Comparison of ENCODE assay signal across 8 cellular contexts in the genomic region with DNA sequence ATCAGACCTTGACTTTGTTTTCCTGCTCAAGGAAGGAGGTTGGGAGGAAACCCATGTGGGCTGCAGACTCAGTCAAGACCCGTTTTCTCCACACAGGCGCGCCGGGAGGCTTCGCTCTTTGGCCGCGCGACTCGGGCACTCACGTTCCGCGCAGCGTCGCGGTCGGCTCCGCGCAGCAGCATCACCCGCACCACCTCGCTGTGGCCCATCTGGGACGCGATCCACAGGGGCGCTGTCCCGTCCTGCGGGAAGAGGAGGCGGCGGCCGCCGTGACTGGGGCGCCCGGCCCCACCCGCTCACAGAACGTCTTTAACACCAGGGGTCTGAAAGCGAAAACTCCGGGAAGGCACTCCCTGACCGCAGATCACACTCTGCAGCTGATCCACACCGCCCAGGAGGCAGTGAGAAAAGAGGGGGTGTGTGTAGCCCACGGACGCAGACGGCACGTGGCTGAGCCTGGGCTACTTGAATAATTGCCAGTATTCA. TPM values are rescaled to one million over a fixed set of nuclear protein-coding genes. Genes with fewer than 3 reads are reported as not detected.
DNase-seq lines count a peak whose midpoint lies in the region; ATAC-seq, FAIRE-seq and TF ChIP-seq lines count a peak whose summit lies in the region.

No MANE protein-coding gene starts in this region.

- DNase-seq in astrocyte (ENCODE audit: low read depth), result peak; percentile 30
- DNase-seq in kidney epithelial cell (ENCODE audit: low read depth), result no peak
- no peak for DNase-seq in SIG-M5 (lab: John Stamatoyannopoulos, UW)

- no peak overlapping the region for H3K27ac Mint-ChIP-seq in astrocyte (ENCODE audit: unreplicated experiment)
- H3K27ac Mint-ChIP-seq in stimulated activated naive CD8-positive, alpha-beta T cell treated with anti-CD3 and anti-CD28 coated beads, Interleukin-15, Interleukin-2, amounts not matched to agents 100 ng/mL and 50 ng/mL, for 24 hours, result no peak overlapping the region

- TF ChIP-seq CTCF in astrocyte (IDR thresholded peaks at IDR 0.05; ENCODE audit: insufficient read depth, low read depth, low read length) (no peak), kidney epithelial cell (IDR thresholded peaks at IDR 0.05; ENCODE audit: insufficient read depth, low read length, poor library complexity, severe bottlenecking) (no peak)

- peak overlapping the region; percentile 93 for H2AFZ ChIP-seq in astrocyte (ENCODE audit: low read depth, low read length)

- H3K4me2 ChIP-seq in astrocyte (ENCODE audit: low read length), result peak overlapping the region; percentile 87

- peaks cover 3% of the 10 kb centered on the region for H3K9me3 Mint-ChIP-seq in astrocyte (ENCODE audit: unreplicated experiment)
- H3K9me3 Mint-ChIP-seq in stimulated activated naive CD8-positive, alpha-beta T cell treated with anti-CD3 and anti-CD28 coated beads, Interleukin-15, Interleukin-2, amounts not matched to agents 100 ng/mL and 50 ng/mL, for 24 hours, result no peaks in the 10 kb centered on the region

- H3K9me3 ChIP-seq in astrocyte (ENCODE audit: insufficient read depth, low read depth, low read length), result no peaks in the 10 kb centered on the region

- no peaks in the 10 kb centered on the region for H3K36me3 Mint-ChIP-seq in astrocyte (ENCODE audit: low read depth, unreplicated experiment)
- no peaks in the 10 kb centered on the region for H3K36me3 Mint-ChIP-seq in stimulated activated naive CD8-positive, alpha-beta T cell treated with anti-CD3 and anti-CD28 coated beads, Interleukin-15, Interleukin-2, amounts not matched to agents 100 ng/mL and 50 ng/mL, for 24 hours (ENCODE audit: low read depth)

- H3K27ac ChIP-seq in astrocyte (ENCODE audit: low read depth, low read length), result no peak overlapping the region

- H3K4me1 ChIP-seq in astrocyte (ENCODE audit: insufficient read depth, low read length), result peaks cover 7% of the 10 kb centered on the region

- no peak for FAIRE-seq in astrocyte (lab: Jason Lieb, UNC)

- H3K27me3 Mint-ChIP-seq in astrocyte (ENCODE audit: low read depth, unreplicated experiment), result peaks cover 45% of the 10 kb centered on the region
- H3K27me3 Mint-ChIP-seq in stimulated activated naive CD8-positive, alpha-beta T cell treated with anti-CD3 and anti-CD28 coated beads, Interleukin-15, Interleukin-2, amounts not matched to agents 100 ng/mL and 50 ng/mL, for 24 hours, result peaks cover 39% of the 10 kb centered on the region

- no peaks in the 10 kb centered on the region for H4K20me1 ChIP-seq in astrocyte (ENCODE audit: insufficient read depth, low read length)

- ATAC-seq in HG02798 (IDR thresholded peaks at IDR 0.05; ENCODE audit: poor library complexity, unreplicated experiment) (peak; percentile 13), GM18870 (IDR thresholded peaks at IDR 0.05; ENCODE audit: unreplicated experiment) (no peak), HG03457 (IDR thresholded peaks at IDR 0.05; ENCODE audit: unreplicated experiment) (no peak)

- H3K4me1 Mint-ChIP-seq in astrocyte (ENCODE audit: low read depth, unreplicated experiment), result no peaks in the 10 kb centered on the region
- H3K4me1 Mint-ChIP-seq in stimulated activated naive CD8-positive, alpha-beta T cell treated with anti-CD3 and anti-CD28 coated beads, Interleukin-15, Interleukin-2, amounts not matched to agents 100 ng/mL and 50 ng/mL, for 24 hours (ENCODE audit: low read depth), result peaks cover 15% of the 10 kb centered on the region

- peak overlapping the region; percentile 42 for H3K9ac ChIP-seq in astrocyte (ENCODE audit: low read length)

- H3K4me3 ChIP-seq in GM08714 (ENCODE audit: low read length) (peak overlapping the region; percentile 40; the same call in 1 of the 2 replicates), astrocyte (ENCODE audit: insufficient read depth, low read depth, low read length) (peak overlapping the region; percentile 59), kidney epithelial cell (ENCODE audit: low read depth, low read length) (peak overlapping the region; percentile 21)

- H3K27me3 ChIP-seq in astrocyte (ENCODE audit: insufficient read depth, low read length), result peaks cover 34% of the 10 kb centered on the region
- no peaks in the 10 kb centered on the region for H3K27me3 ChIP-seq in kidney epithelial cell (ENCODE audit: control insufficient read depth, insufficient read depth, low read length)

- no peaks in the 10 kb centered on the region for H3K79me2 ChIP-seq in astrocyte (ENCODE audit: insufficient read depth, low read length)

- peak overlapping the region; percentile 67 for H3K4me3 Mint-ChIP-seq in astrocyte (ENCODE audit: unreplicated experiment)
- H3K4me3 Mint-ChIP-seq in stimulated activated naive CD8-positive, alpha-beta T cell treated with anti-CD3 and anti-CD28 coated beads, Interleukin-15, Interleukin-2, amounts not matched to agents 100 ng/mL and 50 ng/mL, for 24 hours, result peak overlapping the region; percentile 39

- H3K36me3 ChIP-seq in astrocyte (ENCODE audit: insufficient read depth, low read length) (no peaks in the 10 kb centered on the region), kidney epithelial cell (ENCODE audit: control insufficient read depth, insufficient read depth, low read length) (no peaks in the 10 kb centered on the region)

RNA-seq across cellular contexts. Expression of a gene that starts 33.1 kb away (rescaled TPM):
- 36.7 and 42.4 TPM in 2 replicates for total RNA-seq in astrocyte
- total RNA-seq in kidney epithelial cell, result 111 and 123 TPM in 2 replicates

RNA-seq across cellular contexts. Expression of a gene that starts 43.3 kb away (rescaled TPM):
- total RNA-seq in astrocyte (0.70 and 0.75 TPM in 2 replicates), kidney epithelial cell (0.27 and 0.58 TPM in 2 replicates)
